In the genomic region with DNA sequence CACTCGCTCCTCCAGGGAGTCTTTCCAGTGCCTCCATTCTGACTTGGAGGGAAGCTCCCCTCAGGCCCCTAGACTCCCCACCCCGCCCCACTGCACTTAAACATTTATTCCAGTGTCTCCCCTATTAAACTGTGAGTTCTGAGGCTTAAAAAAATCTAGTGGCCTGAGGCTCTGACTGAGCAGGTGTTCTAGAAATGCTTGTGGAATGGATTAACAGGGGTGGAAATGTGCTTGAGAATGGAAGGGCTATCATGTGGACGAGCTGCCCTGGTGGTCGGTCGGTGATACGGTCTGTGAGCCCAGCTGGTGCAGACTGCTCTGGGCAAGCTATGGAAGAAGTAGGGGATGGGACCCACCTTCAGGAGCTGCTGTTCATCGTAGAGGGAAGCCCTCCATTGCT, we compare ENCODE assay signal across 2 cellular contexts.
TF ChIP-seq lines count a peak whose summit lies in the region.

No MANE protein-coding gene starts in this region.

TF ChIP-seq in IMR-90, 13 proteins besides CTCF, POLR2A, EP300 and RAD21:
- TF ChIP-seq SMC3 (IDR thresholded peaks at IDR 0.05; ENCODE audit: low read depth, low read length) (no peak), USF2 (IDR thresholded peaks at IDR 0.05; ENCODE audit: low read depth, low read length) (no peak), NFE2L2 (IDR thresholded peaks at IDR 0.05; ENCODE audit: low read depth, low read length) (no peak), FOS (IDR thresholded peaks at IDR 0.05; ENCODE audit: low read depth, low read length) (no peak), MAZ (IDR thresholded peaks at IDR 0.05; ENCODE audit: borderline replicate concordance, low read depth, low read length) (no peak), BHLHE40 (IDR thresholded peaks at IDR 0.05; ENCODE audit: low read depth, low read length) (no peak), ELK1 (IDR thresholded peaks at IDR 0.05; ENCODE audit: borderline replicate concordance, low read depth, low read length) (no peak), RCOR1 (IDR thresholded peaks at IDR 0.05; ENCODE audit: insufficient replicate concordance, low read length) (no peak), MXI1 (IDR thresholded peaks at IDR 0.05; ENCODE audit: borderline replicate concordance, low read depth, low read length) (no peak)

TF ChIP-seq in H1, 55 proteins besides CTCF, POLR2A, EP300 and RAD21:
- TF ChIP-seq RXRA (IDR thresholded peaks at IDR 0.05; ENCODE audit: insufficient read depth, low read depth, low read length): no peak
